ENCODE assay signal across 12 cellular contexts in genomic region chr4:138953962-138954371, GRCh38.
DNase-seq lines count a peak whose midpoint lies in the region; ATAC-seq and TF ChIP-seq lines count a peak whose summit lies in the region.
"Had no signal": no experiment of that assay in that cellular context is flagged by ENCODE, and none has a peak within 500 bp of the region (broad histone marks: within the 10 kb centered on the region; RNA-seq: fewer than 3 reads in every experiment).

No MANE protein-coding gene starts in this region.

- no peak for TF ChIP-seq RAD21 in SK-N-SH (IDR thresholded peaks at IDR 0.05; ENCODE audit: low read length)

- no peak for ATAC-seq in GM18517 (IDR thresholded peaks at IDR 0.05; ENCODE audit: unreplicated experiment)
- no peak for ATAC-seq in stimulated activated naive CD8-positive, alpha-beta T cell treated with anti-CD3 and anti-CD28 coated beads, Interleukin-15, amount 100 ng/mL, for 72 hours
- no peak for ATAC-seq in effector memory CD8-positive, alpha-beta T cell (replicated peaks)

- no peaks in the 10 kb centered on the region for H3K9me3 ChIP-seq in SK-N-SH
- H3K9me3 ChIP-seq in sigmoid colon: no peaks in the 10 kb centered on the region
- H3K9me3 ChIP-seq: ovary had no signal

- no peaks in the 10 kb centered on the region for H3K9me2 ChIP-seq in SK-N-SH

- H3K27ac ChIP-seq in SK-N-SH (ENCODE audit: low read depth in 2 of 2, low read length in 1 of 2) (peak overlapping the region in 1 of 2 experiments; percentile 62; a peak in 2 of 4 replicates), sigmoid colon (peak overlapping the region in 3 of 4 donors; percentile 20 to 50 (median 40))
- H3K27ac ChIP-seq: ovary had no signal

- no peak overlapping the region for H2AFZ ChIP-seq in SK-N-SH (ENCODE audit: low read depth)

- POLR2A ChIA-PET in SK-N-SH (lab: Yijun Ruan, JAX): no interaction called here

- H3K27ac Mint-ChIP-seq in stimulated activated naive CD8-positive, alpha-beta T cell treated with anti-CD3 and anti-CD28 coated beads, Interleukin-15, amount 100 ng/mL, for 72 hours: no peak overlapping the region
- H3K27ac Mint-ChIP-seq in effector memory CD8-positive, alpha-beta T cell: no peak overlapping the region
- H3K27ac Mint-ChIP-seq: stimulated activated naive CD8-positive, alpha-beta T cell treated with anti-CD3 and anti-CD28 coated beads, Interleukin-15, Interleukin-2, amounts not matched to agents 100 ng/mL and 50 ng/mL, for 24 hours had no signal

- H3F3A ChIP-seq in SK-N-SH (replicated peaks; ENCODE audit: insufficient read depth): peaks cover 3% of the 10 kb centered on the region

- peaks cover 5% of the 10 kb centered on the region for H3K4me1 Mint-ChIP-seq in stimulated activated naive CD8-positive, alpha-beta T cell treated with anti-CD3 and anti-CD28 coated beads, Interleukin-15, amount 100 ng/mL, for 72 hours
- H3K4me1 Mint-ChIP-seq in effector memory CD8-positive, alpha-beta T cell (ENCODE audit: low read depth in 2 of 2): peaks cover 4 to 5% of the 10 kb centered on the region in 2 donors

- no peak overlapping the region for H3K4me3 Mint-ChIP-seq in stimulated activated naive CD8-positive, alpha-beta T cell treated with anti-CD3 and anti-CD28 coated beads, Interleukin-15, amount 100 ng/mL, for 72 hours
- no peak overlapping the region for H3K4me3 Mint-ChIP-seq in effector memory CD8-positive, alpha-beta T cell
- H3K4me3 Mint-ChIP-seq: stimulated activated naive CD8-positive, alpha-beta T cell treated with anti-CD3 and anti-CD28 coated beads, Interleukin-15, Interleukin-2, amounts not matched to agents 100 ng/mL and 50 ng/mL, for 24 hours had no signal

- TF ChIP-seq CTCF in SK-N-SH (IDR thresholded peaks at IDR 0.05) (no peak), sigmoid colon (IDR thresholded peaks at IDR 0.05) (no peak)

- no peaks in the 10 kb centered on the region for H3K9me3 Mint-ChIP-seq in stimulated activated naive CD8-positive, alpha-beta T cell treated with anti-CD3 and anti-CD28 coated beads, Interleukin-15, amount 100 ng/mL, for 72 hours
- H3K9me3 Mint-ChIP-seq in effector memory CD8-positive, alpha-beta T cell: no peaks in the 10 kb centered on the region
- H3K9me3 Mint-ChIP-seq: stimulated activated naive CD8-positive, alpha-beta T cell treated with anti-CD3 and anti-CD28 coated beads, Interleukin-15, Interleukin-2, amounts not matched to agents 100 ng/mL and 50 ng/mL, for 24 hours had no signal

- H3K36me3 ChIP-seq in SK-N-SH (replicated peaks in 1 of 2; ENCODE audit: control insufficient read depth in 1 of 2, insufficient read depth in 2 of 2, low read length in 1 of 2): no peaks in the 10 kb centered on the region
- no peaks in the 10 kb centered on the region for H3K36me3 ChIP-seq in sigmoid colon
- H3K36me3 ChIP-seq: ovary had no signal

- H3K27me3 ChIP-seq in SK-N-SH (ENCODE audit: insufficient read depth) (no peaks in the 10 kb centered on the region), sigmoid colon (no peaks in the 10 kb centered on the region)
- H3K27me3 ChIP-seq: ovary had no signal

- H4K20me1 ChIP-seq in SK-N-SH (ENCODE audit: insufficient read depth): no peaks in the 10 kb centered on the region

- DNase-seq in EL: peak; percentile 89
- no peak for DNase-seq in SK-N-SH
- peak; percentile 79 for DNase-seq in foreskin melanocyte
- DNase-seq in sigmoid colon: no peak
- DNase-seq in stimulated activated naive CD8-positive, alpha-beta T cell treated with anti-CD3 and anti-CD28 coated beads, Interleukin-15, amount 100 ng/mL, for 72 hours: no peak
- no peak for DNase-seq in effector memory CD8-positive, alpha-beta T cell
- no peak for DNase-seq in NCI-H1048 (lab: John Stamatoyannopoulos, UW)
- DNase-seq: DND-41, NCI-H1092, ovary had no signal

- H3K9ac ChIP-seq in SK-N-SH: no peak overlapping the region

- CTCF ChIA-PET in SK-N-SH (lab: Yijun Ruan, JAX): interaction anchor here (1.8 kb wide), 1 partner anchor 16 kb away, joined by 7 read pairs; no protein-coding TSS in a partner anchor

- TF ChIP-seq POLR2A in sigmoid colon (IDR thresholded peaks at IDR 0.05): no peak

- no peaks in the 10 kb centered on the region for H3K36me3 Mint-ChIP-seq in effector memory CD8-positive, alpha-beta T cell (ENCODE audit: insufficient read depth)

- TF ChIP-seq EP300 in SK-N-SH (IDR thresholded peaks at IDR 0.05; ENCODE audit: borderline replicate concordance in 1 of 2, low read depth in 1 of 2, low read length in 1 of 2): peak; percentile 43 to 47; a peak in 2 of 4 replicates
- no peak for TF ChIP-seq EP300 in sigmoid colon (IDR thresholded peaks at IDR 0.05)

- peaks cover 2 to 4% of the 10 kb centered on the region in 2 experiments for H3K4me1 ChIP-seq in SK-N-SH (ENCODE audit: control insufficient read depth in 1 of 2, insufficient read depth in 2 of 2, low read depth in 1 of 2, low read length in 1 of 2)
- peaks cover 0 to 9% (median 4%) of the 10 kb centered on the region in 4 donors for H3K4me1 ChIP-seq in sigmoid colon

- 25% methylated on average over 2 of the region's 2 CpGs for WGBS in SK-N-SH (ENCODE audit: low lambda C conversion rate)
- 24 to 37% methylated on average over 2 of the region's 2 CpGs for WGBS in sigmoid colon, 2 donors

- H3K4me3 ChIP-seq in SK-N-SH (ENCODE audit: low read depth in 2 of 2, low read length in 1 of 2) (no peak overlapping the region), sigmoid colon (no peak overlapping the region)
- H3K4me3 ChIP-seq: ovary had no signal

- H3K79me2 ChIP-seq in SK-N-SH (ENCODE audit: insufficient read depth): no peaks in the 10 kb centered on the region

- H3K27me3 Mint-ChIP-seq in stimulated activated naive CD8-positive, alpha-beta T cell treated with anti-CD3 and anti-CD28 coated beads, Interleukin-15, amount 100 ng/mL, for 72 hours: no peaks in the 10 kb centered on the region
- H3K27me3 Mint-ChIP-seq in effector memory CD8-positive, alpha-beta T cell: peaks cover 22 to 49% of the 10 kb centered on the region in 2 donors

- intact Hi-C loops in sigmoid colon (cut with DNase I): no loop called here

- H3K4me2 ChIP-seq in SK-N-SH: peak overlapping the region; percentile 19; the same call in 1 of the 2 replicates

TF ChIP-seq in SK-N-SH, 30 proteins besides CTCF, POLR2A, EP300 and RAD21:
- peak; percentile 85 for TF ChIP-seq MEF2A (IDR thresholded peaks at IDR 0.05; ENCODE audit: borderline replicate concordance, low read depth)
- peak; percentile 78 for TF ChIP-seq RXRA (IDR thresholded peaks at IDR 0.05; ENCODE audit: borderline replicate concordance, low read depth)
- TF ChIP-seq ELF1 (IDR thresholded peaks at IDR 0.05): 0 out of 2 replicates have a peak, but pooled peaks have one; percentile 15
- no peak for TF ChIP-seq RCOR1 (IDR thresholded peaks at IDR 0.05; ENCODE audit: low read length)
- no peak for TF ChIP-seq CHD2 (IDR thresholded peaks at IDR 0.05; ENCODE audit: low read length, partially characterized antibody)
- no peak for TF ChIP-seq YY1 (IDR thresholded peaks at IDR 0.05; ENCODE audit: low read depth)
- peak; percentile 74 for TF ChIP-seq PBX3 (IDR thresholded peaks at IDR 0.05)
- peak; percentile 58; the same call in 1 of the 2 replicates for TF ChIP-seq NFIC (IDR thresholded peaks at IDR 0.05; ENCODE audit: borderline replicate concordance)
- peak; percentile 70 for TF ChIP-seq JUND (IDR thresholded peaks at IDR 0.05)
- TF ChIP-seq TCF12 (IDR thresholded peaks at IDR 0.05): peak; percentile 69
- TF ChIP-seq GATA2 (CRISPR knock-in tag; IDR thresholded peaks at IDR 0.05): no peak
- TF ChIP-seq TEAD4 (IDR thresholded peaks at IDR 0.05; ENCODE audit: borderline replicate concordance, insufficient read depth): peak; percentile 76; the same call in 1 of the 2 replicates
- peak; percentile 52; the same call in 1 of the 2 replicates for TF ChIP-seq FOSL2 (IDR thresholded peaks at IDR 0.05; ENCODE audit: borderline replicate concordance, low read depth)

Comparison
In these comparisons a context has a peak if more than half of its experiments do, and no peak if none do; other contexts are left out.
1. DNase-seq: peak in EL (single experiment) and foreskin melanocyte (single experiment); none in SK-N-SH (single experiment), sigmoid colon (single experiment), stimulated activated naive CD8-positive, alpha-beta T cell treated with anti-CD3 and anti-CD28 coated beads, Interleukin-15, amount 100 ng/mL, for 72 hours (0 of 2), effector memory CD8-positive, alpha-beta T cell (0 of 3) and NCI-H1048 (single experiment).